In genomic region chr10:108901766-108902365, GRCh38 we compare ENCODE assay signal across 20 cellular contexts.
DNase-seq lines count a peak whose midpoint lies in the region; ATAC-seq lines count a peak whose summit lies in the region.
"Had no signal": no experiment of that assay in that cellular context is flagged by ENCODE, and none has a peak within 500 bp of the region (broad histone marks: within the 10 kb centered on the region; RNA-seq: fewer than 3 reads in every experiment).

No MANE protein-coding gene starts in this region.

- peak overlapping the region in 1 of 2 experiments; percentile 20 for H2BK12ac ChIP-seq in mesenchymal stem cell (ENCODE audit: low read length in 2 of 2)

- H2BK15ac ChIP-seq in mesenchymal stem cell (ENCODE audit: low read depth, poor library complexity, severe bottlenecking) = no peak overlapping the region

- WGBS in mesenchymal stem cell = 67% methylated on average over 2 of the region's 4 CpGs

- ATAC-seq in GM18498 (IDR thresholded peaks at IDR 0.05; ENCODE audit: unreplicated experiment) = peak; percentile 7
- ATAC-seq in GM19467 (IDR thresholded peaks at IDR 0.05; ENCODE audit: unreplicated experiment) = peak; percentile 4
- peak; percentile 19 for ATAC-seq in HG03175 (IDR thresholded peaks at IDR 0.05; ENCODE audit: unreplicated experiment)
- no peak for ATAC-seq in GM19328 (IDR thresholded peaks at IDR 0.05; ENCODE audit: unreplicated experiment)
- ATAC-seq: HepG2, pancreas, T-cell had no signal

- no peak overlapping the region for H2BK5ac ChIP-seq in mesenchymal stem cell (ENCODE audit: low read depth, low read length, poor library complexity, severe bottlenecking)

- no peak overlapping the region for H3K27ac ChIP-seq in mesenchymal stem cell (ENCODE audit: low read length, poor library complexity, severe bottlenecking)
- H3K27ac ChIP-seq: pancreas, sigmoid colon had no signal

- no peaks in the 10 kb centered on the region for H3K79me1 ChIP-seq in mesenchymal stem cell (replicated peaks; ENCODE audit: low read length, poor library complexity, severe bottlenecking)

- intact Hi-C loops in head of caudate nucleus (cut with DNase I) = no loop called here

- no peak overlapping the region for H3K23ac ChIP-seq in mesenchymal stem cell (ENCODE audit: low read length in 2 of 2)

- H2BK120ac ChIP-seq in mesenchymal stem cell (ENCODE audit: low read depth, low read length) = no peak overlapping the region

- H3K27me3 ChIP-seq in mesenchymal stem cell (ENCODE audit: control insufficient read depth in 1 of 2, insufficient read depth in 1 of 2, low read length in 2 of 2) = peaks cover 0 to under 1% of the 10 kb centered on the region in 2 experiments
- H3K27me3 ChIP-seq: pancreas, sigmoid colon had no signal

- no peaks in the 10 kb centered on the region for H3K4me1 ChIP-seq in mesenchymal stem cell (ENCODE audit: control insufficient read depth, insufficient read depth, low read depth, low read length)
- H3K4me1 ChIP-seq: Caco-2, pancreas, sigmoid colon had no signal

- peak overlapping the region in 1 of 2 experiments; percentile 5 for H3K4ac ChIP-seq in mesenchymal stem cell (ENCODE audit: low read depth in 1 of 2, low read length in 2 of 2)

- H3K14ac ChIP-seq in mesenchymal stem cell (ENCODE audit: low read length in 2 of 2) = no peak overlapping the region

- no peaks in the 10 kb centered on the region for H3K36me3 ChIP-seq in mesenchymal stem cell (ENCODE audit: control insufficient read depth in 1 of 2, insufficient read depth in 2 of 2, low read depth in 1 of 2, low read length in 2 of 2)
- H3K36me3 ChIP-seq: pancreas, sigmoid colon had no signal

- H3K9me3 ChIP-seq in mesenchymal stem cell (ENCODE audit: control insufficient read depth, low read length) = no peaks in the 10 kb centered on the region
- H3K9me3 ChIP-seq: Caco-2, pancreas, sigmoid colon had no signal

- no peak overlapping the region for H3K9ac ChIP-seq in mesenchymal stem cell (ENCODE audit: low read length)

- H3K18ac ChIP-seq in mesenchymal stem cell (ENCODE audit: low read depth in 1 of 2, low read length in 2 of 2) = peak overlapping the region in 1 of 2 experiments; percentile 31

- no peak overlapping the region for H3K4me2 ChIP-seq in mesenchymal stem cell (ENCODE audit: low read length, poor library complexity, severe bottlenecking)

- H4K8ac ChIP-seq in mesenchymal stem cell (ENCODE audit: low read length) = peak overlapping the region; percentile 10

- H2AFZ ChIP-seq in mesenchymal stem cell (ENCODE audit: low read depth, low read length) = no peak overlapping the region

- H4K91ac ChIP-seq in mesenchymal stem cell (ENCODE audit: low read length) = no peak overlapping the region

- DNase-seq in mesenchymal stem cell (peak; percentile 40), head of caudate nucleus (no peak), D341Med (ENCODE audit: low spot score) (no peak)
- DNase-seq: activated CD4-positive, alpha-beta T cell treated with anti-CD3 and anti-CD28 coated beads, Interleukin-2, amount 50 U/mL, for 48 hours; activated naive CD4-positive, alpha-beta T cell treated with anti-CD3 and anti-CD28 coated beads for 36 hours; AML-193; aorta; Caco-2; effector memory CD4-positive, alpha-beta T cell; NCI-H1436; pancreas; sigmoid colon; stimulated activated CD4-positive, alpha-beta T cell treated with anti-CD3 and anti-CD28 coated beads, Interleukin-2, amount 100 ng/mL, for 24 hours; T-cell had no signal

- no peak overlapping the region for H3K4me3 ChIP-seq in mesenchymal stem cell (ENCODE audit: insufficient read depth in 1 of 2, low read depth in 1 of 2, low read length in 2 of 2)
- H3K4me3 ChIP-seq: lung, pancreas, sigmoid colon had no signal

- H2AK5ac ChIP-seq in mesenchymal stem cell (ENCODE audit: low read length, severe bottlenecking) = no peak overlapping the region
